ENCODE assay signal across 10 cellular contexts in the genomic region with DNA sequence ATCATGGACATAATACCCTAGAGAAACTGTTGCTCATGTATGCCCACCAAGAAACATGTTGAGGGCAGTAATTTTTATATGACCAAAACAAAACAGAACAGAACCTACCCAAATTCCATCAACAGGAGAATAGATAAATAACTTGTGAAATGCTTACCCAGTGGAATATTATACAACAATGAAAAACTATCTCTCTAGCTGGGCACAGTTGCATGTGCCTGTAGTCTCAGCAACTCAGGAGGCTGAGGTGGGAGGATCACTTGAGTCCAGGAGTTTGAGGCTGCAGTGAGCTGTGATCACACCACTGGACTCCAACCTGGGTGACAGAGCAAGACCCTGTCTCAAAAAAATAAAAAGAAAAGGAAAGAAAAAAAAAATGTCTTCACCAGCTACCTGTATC. TPM values are rescaled to one million over a fixed set of nuclear protein-coding genes. Genes with fewer than 3 reads are reported as not detected.
"Had no signal": no experiment of that assay in that cellular context is flagged by ENCODE, and none has a peak within 500 bp of the region (broad histone marks: within the 10 kb centered on the region; RNA-seq: fewer than 3 reads in every experiment).

No MANE protein-coding gene starts in this region.

- H3K9me3 Mint-ChIP-seq: IgD-negative memory B cell had no signal

- H3K4me3 Mint-ChIP-seq: IgD-negative memory B cell had no signal

- H3K4me2 ChIP-seq: KMS-11 had no signal

- H3K9ac ChIP-seq: KMS-11 had no signal

- H3K27ac ChIP-seq: HL-60, KMS-11 had no signal

- FAIRE-seq: HepG2, HTR-8/SVneo had no signal

- ATAC-seq: HepG2 had no signal

- H3K27me3 Mint-ChIP-seq: IgD-negative memory B cell had no signal

- DNase-seq: IMR-90, KBM-7, KG1 had no signal

RNA-seq across cellular contexts. Expression of gene RCSD1, which starts 37.6 kb away (rescaled TPM):
- total RNA-seq: HepG2, HT-29, HT1080, IMR-90 had no signal
- polyA plus RNA-seq: HepG2 had no signal
